In the genomic region with DNA sequence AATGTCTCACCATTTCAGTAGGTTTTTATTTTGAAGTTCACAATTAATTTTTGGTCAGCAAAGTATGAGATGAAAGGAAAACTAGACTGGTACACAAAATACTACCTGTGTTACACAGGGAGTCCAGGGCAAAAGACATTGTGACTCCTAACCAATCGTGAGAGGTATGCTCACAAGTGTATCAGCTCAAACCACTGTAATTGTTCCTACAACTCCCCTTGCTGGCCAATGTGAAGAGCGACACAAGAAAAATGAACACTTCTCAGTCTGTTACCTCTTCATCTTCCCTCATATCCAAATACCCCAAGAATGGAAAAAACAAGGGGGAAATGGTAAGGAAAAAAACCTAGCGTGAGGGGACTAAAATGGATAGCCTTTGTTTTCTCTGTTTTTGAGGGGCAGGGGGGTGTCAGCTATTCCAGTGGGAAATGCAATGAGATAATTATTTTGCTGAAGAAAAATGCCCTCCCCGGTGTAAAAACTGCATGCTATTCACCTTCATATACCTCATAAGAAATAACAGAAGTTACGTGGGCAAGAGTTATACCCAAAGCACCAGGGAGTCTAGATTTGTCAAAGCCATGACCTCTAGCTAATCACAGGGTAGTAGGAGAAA, we compare ENCODE assay signal across 8 cellular contexts. TPM values are rescaled to one million over a fixed set of nuclear protein-coding genes. Genes with fewer than 3 reads are reported as not detected.
A peak's percentile ranks its signal among the peaks of the same experiment; 100 is the strongest.
DNase-seq lines count a peak whose midpoint lies in the region; ATAC-seq, FAIRE-seq and TF ChIP-seq lines count a peak whose summit lies in the region.

No MANE protein-coding gene starts in this region.

- no peaks in the 10 kb centered on the region for H3K27me3 ChIP-seq in HUES64 (ENCODE audit: insufficient read depth, low read length)
- no peaks in the 10 kb centered on the region for H3K27me3 ChIP-seq in PC-3 (ENCODE audit: low read length)

- H3K9me2 ChIP-seq in PC-3 (replicated peaks; ENCODE audit: low read length) = no peaks in the 10 kb centered on the region

- H2AFZ ChIP-seq in PC-3 (ENCODE audit: low read length) = peak overlapping the region; percentile 37; the same call in 1 of the 2 replicates

- H3K4me3 ChIP-seq in HUES64 (ENCODE audit: low read length) (no peak overlapping the region), PC-3 (ENCODE audit: low read length) (no peak overlapping the region), retinal pigment epithelial cell (ENCODE audit: low read length) (no peak overlapping the region)

- peak; percentile 71 for ATAC-seq in GM21390 (IDR thresholded peaks at IDR 0.05; ENCODE audit: unreplicated experiment)
- ATAC-seq in PC-3 = peak; percentile 94

- H3K4me1 ChIP-seq in HUES64 (ENCODE audit: insufficient read depth, low read length) (peaks cover 21% of the 10 kb centered on the region), PC-3 (ENCODE audit: insufficient read depth, low read length) (peaks cover 15% of the 10 kb centered on the region)

- WGBS in HUES64 = 49% methylated on average over 5 of the region's 5 CpGs

- no peaks in the 10 kb centered on the region for H4K20me1 ChIP-seq in PC-3 (ENCODE audit: low read length)

- CTCF ChIA-PET in PC-3 (lab: Charles Lee) = interaction anchor here (0.6 to 0.7 kb wide), 4 partner anchors 14 to 435 kb away, joined by 3 to 4 read pairs (median 3); no protein-coding TSS in a partner anchor

- peak overlapping the region; percentile 18; the same call in 1 of the 2 replicates for H3K4me2 ChIP-seq in PC-3 (ENCODE audit: low read length)

- H3K9me3 ChIP-seq in HUES64 (ENCODE audit: insufficient read depth, low read depth, low read length) (no peaks in the 10 kb centered on the region), PC-3 (ENCODE audit: low read length) (no peaks in the 10 kb centered on the region)

- TF ChIP-seq CTCF in PC-3 (conservative IDR thresholded peaks at IDR 0.05; ENCODE audit: low read depth, low read length) (peak; percentile 80), retinal pigment epithelial cell (conservative IDR thresholded peaks at IDR 0.05; ENCODE audit: low read depth, low read length) (peak; percentile 71)

- intact Hi-C loops in PC-3 (cut with micrococcal nuclease) = loop anchor here (2.0 to 5.0 kb wide), 3 partner anchors 88 to 394 kb away; no protein-coding TSS in a partner anchor

- DNase-seq in PC-3 (peak; percentile 73), fibroblast of gingiva (ENCODE audit: low read depth) (peak; percentile 45), retinal pigment epithelial cell (ENCODE audit: low read depth) (peak; percentile 42)
- no peak for DNase-seq in activated CD4-positive, alpha-beta T cell treated with anti-CD3 and anti-CD28 coated beads, Interleukin-2, amount 50 U/mL, for 4 hours
- DNase-seq in stimulated activated naive CD4-positive, alpha-beta T cell treated with Interleukin-2 at 50 U/mL for 16 hours (lab: John Stamatoyannopoulos, UW) = no peak

- H3K36me3 ChIP-seq in HUES64 (ENCODE audit: insufficient read depth, low read length) (no peaks in the 10 kb centered on the region), PC-3 (ENCODE audit: low read depth, low read length) (no peaks in the 10 kb centered on the region)

- H3F3A ChIP-seq in PC-3 (ENCODE audit: low read length, unreplicated experiment) = no peaks in the 10 kb centered on the region

- no peaks in the 10 kb centered on the region for H3K79me2 ChIP-seq in PC-3 (ENCODE audit: low read length)

- H3K9ac ChIP-seq in HUES64 (ENCODE audit: low read depth, low read length) (no peak overlapping the region), PC-3 (ENCODE audit: low read length) (no peak overlapping the region)

- BruUV-seq in PC-3 (replicated peaks; lab: Mats Ljungman, UMichigan) = no TSS peak

- FAIRE-seq in G401.6 (lab: Jason Lieb, UNC) = peak; percentile 98

- POLR2A ChIA-PET in PC-3 (lab: Charles Lee; ENCODE audit: unreplicated experiment) = interaction anchor here (0.6 kb wide), 1 partner anchor 166 kb away, joined by 3 read pairs; no protein-coding TSS in a partner anchor

- H3K27ac ChIP-seq in HUES64 (ENCODE audit: low read depth, low read length) (peak overlapping the region; percentile 44; the same call in 1 of the 2 replicates), PC-3 (ENCODE audit: low read length) (no peak overlapping the region)

RNA-seq across cellular contexts. Expression of gene NSUN7, which starts 30.6 kb away (rescaled TPM):
- polyA plus RNA-seq in HUES64 (2013, experiment 1 of 2) = 8.9 TPM
- polyA plus RNA-seq in HUES64 (2013, experiment 2 of 2) = 12.1 TPM
- 4.2 and 6.7 TPM in 2 replicates for total RNA-seq in PC-3 (2014; rRNA removed)

Comparison
In these comparisons a context has a peak if more than half of its experiments do, and no peak if none do; other contexts are left out.
1. DNase-seq: peak in PC-3 (single experiment), fibroblast of gingiva (single experiment) and retinal pigment epithelial cell (single experiment); none in activated CD4-positive, alpha-beta T cell treated with anti-CD3 and anti-CD28 coated beads, Interleukin-2, amount 50 U/mL, for 4 hours (0 of 2) and stimulated activated naive CD4-positive, alpha-beta T cell treated with Interleukin-2 at 50 U/mL for 16 hours (single experiment).